In the genomic region with DNA sequence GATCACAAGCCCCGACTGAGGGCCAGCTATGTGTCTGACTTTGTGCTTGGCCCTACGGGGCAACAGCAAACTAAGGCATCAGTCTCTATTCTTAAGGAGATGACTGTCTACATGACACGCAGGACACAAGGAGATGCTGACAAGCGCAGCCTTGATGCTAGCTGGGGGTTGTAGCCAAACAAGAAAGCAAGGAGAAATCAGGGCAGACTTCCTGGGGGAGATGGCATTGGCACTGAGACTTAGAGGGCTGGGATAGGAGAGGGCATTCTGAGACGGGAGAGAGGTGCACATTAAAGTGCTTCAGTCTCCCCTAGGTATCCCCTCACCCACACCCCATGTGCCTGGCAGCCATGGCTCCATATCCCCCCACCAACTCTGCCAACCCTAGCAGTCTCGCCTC, we compare ENCODE assay signal across 27 cellular contexts.
DNase-seq lines count a peak whose midpoint lies in the region; ATAC-seq, FAIRE-seq and TF ChIP-seq lines count a peak whose summit lies in the region.
"Had no signal": no experiment of that assay in that cellular context is flagged by ENCODE, and none has a peak within 500 bp of the region (broad histone marks: within the 10 kb centered on the region; RNA-seq: fewer than 3 reads in every experiment).

No MANE protein-coding gene starts in this region.

- no peak for FAIRE-seq in A549 (lab: Jason Lieb, UNC)
- FAIRE-seq: GM12878, GM12892, GM18507 had no signal

- no peak overlapping the region for H4K91ac ChIP-seq in neuronal stem cell (ENCODE audit: low read depth, low read length, poor library complexity)

- H4K20me1 ChIP-seq in neural cell (ENCODE audit: insufficient read depth), result no peaks in the 10 kb centered on the region
- H4K20me1 ChIP-seq: BLaER1 had no signal

- WGBS in A549 (ENCODE audit: missing lambda C conversion rate), result 16% methylated on average over 6 of the region's 6 CpGs
- WGBS in neuronal stem cell (ENCODE audit: extremely low coverage in 2 of 2, insufficient read length in 2 of 2, insufficient replicate concordance in 1 of 2), 2 donors, result no CpG with 5 or more reads among the region's 6 CpGs

- H3K4ac ChIP-seq in neuronal stem cell (ENCODE audit: low read length), result peak overlapping the region; percentile 4

- intact Hi-C loops in activated naive CD4-positive, alpha-beta T cell treated with anti-CD3 and anti-CD28 coated beads for 36 hours (cut with micrococcal nuclease), result no loop called here

- H3F3A ChIP-seq in neural cell (ENCODE audit: insufficient read depth, low read length, poor library complexity, severe bottlenecking), result no peaks in the 10 kb centered on the region

- H2AK5ac ChIP-seq in neuronal stem cell (ENCODE audit: low read depth, low read length), result peak overlapping the region; percentile 44

- no peaks in the 10 kb centered on the region for H3K4me1 ChIP-seq in A549
- peaks cover 0 to 11% of the 10 kb centered on the region in 2 donors for H3K4me1 ChIP-seq in neuronal stem cell (ENCODE audit: control insufficient read depth in 2 of 2, insufficient read depth in 1 of 2, low read depth in 1 of 2, low read length in 2 of 2)
- H3K4me1 ChIP-seq: BE2C had no signal

- H2BK15ac ChIP-seq in neuronal stem cell (ENCODE audit: low read length), result no peak overlapping the region

- H3K4me3 ChIP-seq in A549 (no peak overlapping the region), neural cell (ENCODE audit: low read length) (no peak overlapping the region), neuronal stem cell (ENCODE audit: low read length in 2 of 2) (no peak overlapping the region)
- H3K4me3 ChIP-seq: BLaER1, GM12878 had no signal

- H3K14ac ChIP-seq in neuronal stem cell (ENCODE audit: low read length), result no peak overlapping the region

- peaks cover 0 to 7% (median 6%) of the 10 kb centered on the region in 5 experiments for H3K9me3 Mint-ChIP-seq in brain
- no peaks in the 10 kb centered on the region for H3K9me3 Mint-ChIP-seq in activated naive CD4-positive, alpha-beta T cell treated with anti-CD3 and anti-CD28 coated beads for 36 hours

- peak overlapping the region; percentile 46 for H2BK5ac ChIP-seq in neuronal stem cell (ENCODE audit: low read length)

- H3K18ac ChIP-seq in neuronal stem cell (ENCODE audit: low read length), result peak overlapping the region; percentile 84

- H3K79me1 ChIP-seq in neuronal stem cell (ENCODE audit: low read depth, low read length), result no peaks in the 10 kb centered on the region

- no peaks in the 10 kb centered on the region for H3K27me3 ChIP-seq in neural cell (ENCODE audit: insufficient read depth, low read depth, low read length)
- peaks cover 0 to 81% (median 0%) of the 10 kb centered on the region in 3 experiments for H3K27me3 ChIP-seq in neuronal stem cell (ENCODE audit: control insufficient read depth in 3 of 3, insufficient read depth in 3 of 3, low read depth in 1 of 3, low read length in 3 of 3)
- H3K27me3 ChIP-seq: BE2C, BLaER1 had no signal

- peak overlapping the region; percentile 88 for H2BK12ac ChIP-seq in neuronal stem cell (ENCODE audit: low read length)

- H3K9me3 ChIP-seq in A549 (no peaks in the 10 kb centered on the region), neural cell (ENCODE audit: low read length) (no peaks in the 10 kb centered on the region), neuronal stem cell (replicated peaks in 1 of 2; ENCODE audit: control insufficient read depth in 2 of 2, insufficient read depth in 1 of 2, low read depth in 1 of 2, low read length in 2 of 2) (peaks cover 7 to 30% of the 10 kb centered on the region in 2 donors)
- H3K9me3 ChIP-seq: BE2C had no signal

- no peak overlapping the region for H3K27ac ChIP-seq in A549
- peak overlapping the region; percentile 58 for H3K27ac ChIP-seq in neural cell (ENCODE audit: low read length)
- no peak overlapping the region for H3K27ac ChIP-seq in neuronal stem cell (replicated peaks; ENCODE audit: low read length)
- H3K27ac ChIP-seq: 22Rv1, BLaER1 had no signal

- H2AFZ ChIP-seq in neural cell (ENCODE audit: low read depth, low read length) (no peak overlapping the region), neuronal stem cell (ENCODE audit: low read length) (no peak overlapping the region)

- peaks cover 3% of the 10 kb centered on the region for H3K27me3 Mint-ChIP-seq in brain
- peaks cover 13% of the 10 kb centered on the region for H3K27me3 Mint-ChIP-seq in activated naive CD4-positive, alpha-beta T cell treated with anti-CD3 and anti-CD28 coated beads for 36 hours (ENCODE audit: low read depth)

- no peaks in the 10 kb centered on the region for H3K9me2 ChIP-seq in neural cell (ENCODE audit: insufficient read depth, low read length)

- H3K9ac ChIP-seq in neural cell (ENCODE audit: low read length) (no peak overlapping the region), neuronal stem cell (ENCODE audit: low read depth, low read length, poor library complexity) (no peak overlapping the region)
- H3K9ac ChIP-seq: BLaER1 had no signal

- H3K36me3 ChIP-seq in neural cell (ENCODE audit: insufficient read depth, low read length), result no peaks in the 10 kb centered on the region
- H3K36me3 ChIP-seq in neuronal stem cell (replicated peaks in 1 of 2; ENCODE audit: control insufficient read depth in 2 of 2, insufficient read depth in 2 of 2, low read length in 2 of 2), result no peaks in the 10 kb centered on the region
- H3K36me3 ChIP-seq: BE2C, BLaER1 had no signal

- no peak overlapping the region for H3K23ac ChIP-seq in neuronal stem cell (ENCODE audit: low read depth, low read length, poor library complexity)

- no peaks in the 10 kb centered on the region for H3K79me2 ChIP-seq in neural cell (replicated peaks; ENCODE audit: insufficient read depth, low read length)

- H3K4me2 ChIP-seq in A549, result no peak overlapping the region
- no peak overlapping the region for H3K4me2 ChIP-seq in neural cell (ENCODE audit: low read length)
- H3K4me2 ChIP-seq in neuronal stem cell (ENCODE audit: insufficient read depth, low read length, poor library complexity, severe bottlenecking), result no peak overlapping the region
- H3K4me2 ChIP-seq: BLaER1 had no signal

- no peak for TF ChIP-seq POLR2A in A549 (IDR thresholded peaks at IDR 0.05; ENCODE audit: low read length)

- H3K27ac Mint-ChIP-seq in brain, result peak overlapping the region in 3 of 5 experiments; percentile 64 to 96 (median 92)
- H3K27ac Mint-ChIP-seq in activated naive CD4-positive, alpha-beta T cell treated with anti-CD3 and anti-CD28 coated beads for 36 hours, result no peak overlapping the region
- H3K27ac Mint-ChIP-seq: CD14-positive monocyte; CD4-positive, alpha-beta memory T cell; CD4-positive, CD25-positive, alpha-beta regulatory T cell; CD8-positive, alpha-beta memory T cell had no signal

- H3K4me1 Mint-ChIP-seq in brain, result peaks cover 28% of the 10 kb centered on the region
- no peaks in the 10 kb centered on the region for H3K4me1 Mint-ChIP-seq in activated naive CD4-positive, alpha-beta T cell treated with anti-CD3 and anti-CD28 coated beads for 36 hours (ENCODE audit: low read depth)
- H3K4me1 Mint-ChIP-seq: CD14-positive monocyte; CD4-positive, alpha-beta memory T cell; CD8-positive, alpha-beta memory T cell had no signal

- DNase-seq in A549 (ENCODE audit: low read depth in 1 of 2, low spot score in 1 of 2) (no peak), neuronal stem cell (ENCODE audit: low spot score) (no peak), SKM-1 (lab: John Stamatoyannopoulos, UW; ENCODE audit: unreplicated experiment) (no peak)
- DNase-seq in activated naive CD4-positive, alpha-beta T cell treated with anti-CD3 and anti-CD28 coated beads for 36 hours, result no peak
- DNase-seq: ACHN; BE2C; C1 segment of cervical spinal cord; CD4-positive, alpha-beta memory T cell; CD4-positive, CD25-positive, alpha-beta regulatory T cell; CD8-positive, alpha-beta memory T cell; COR-L47; DMS 273 treated with DMSO at 0.1 percent for 48 hours; DMS153; DMS53; DMS79; DND-41; EL; GDM1 had no signal

- H4K8ac ChIP-seq in neuronal stem cell (ENCODE audit: low read depth, low read length), result no peak overlapping the region

- TF ChIP-seq CTCF in A549 (IDR thresholded peaks at IDR 0.05) (no peak), brain (conservative IDR thresholded peaks at IDR 0.05) (no peak), neural cell (IDR thresholded peaks at IDR 0.05; ENCODE audit: poor library complexity, severe bottlenecking) (no peak)

- no peak overlapping the region for H3K4me3 Mint-ChIP-seq in brain
- no peak overlapping the region for H3K4me3 Mint-ChIP-seq in activated naive CD4-positive, alpha-beta T cell treated with anti-CD3 and anti-CD28 coated beads for 36 hours
- H3K4me3 Mint-ChIP-seq: CD14-positive monocyte; CD4-positive, alpha-beta memory T cell; CD4-positive, CD25-positive, alpha-beta regulatory T cell; CD8-positive, alpha-beta memory T cell had no signal

- H3K36me3 Mint-ChIP-seq in brain, result no peaks in the 10 kb centered on the region
- H3K36me3 Mint-ChIP-seq in activated naive CD4-positive, alpha-beta T cell treated with anti-CD3 and anti-CD28 coated beads for 36 hours (ENCODE audit: low read depth), result no peaks in the 10 kb centered on the region
- H3K36me3 Mint-ChIP-seq: CD14-positive monocyte; CD4-positive, alpha-beta memory T cell; CD4-positive, CD25-positive, alpha-beta regulatory T cell; CD8-positive, alpha-beta memory T cell had no signal

- POLR2A ChIA-PET in A549 (lab: Yijun Ruan, JAX), result no interaction called here

- CTCF ChIA-PET in A549 (lab: Yijun Ruan, JAX), result interaction anchor here (1.2 kb wide), 1 partner anchor 233 kb away, joined by 3 read pairs; no protein-coding TSS in a partner anchor
- CTCF ChIA-PET in activated naive CD4-positive, alpha-beta T cell treated with anti-CD3 and anti-CD28 coated beads for 36 hours (lab: Charles Lee), result interaction anchor here (0.5 kb wide), 1 partner anchor 571 kb away, joined by 3 read pairs; no protein-coding TSS in a partner anchor

- TF ChIP-seq EP300 in A549 (IDR thresholded peaks at IDR 0.05) (no peak), neural cell (conservative IDR thresholded peaks at IDR 0.05; ENCODE audit: poor library complexity, severe bottlenecking) (no peak)

- peak overlapping the region; percentile 76 for H2BK120ac ChIP-seq in neuronal stem cell (ENCODE audit: low read depth, low read length)

- ATAC-seq in A549 (no peak), HG03571 (IDR thresholded peaks at IDR 0.05; ENCODE audit: unreplicated experiment) (no peak)
- ATAC-seq: GM12878 had no signal

- TF ChIP-seq RAD21 in A549 (conservative IDR thresholded peaks at IDR 0.05 in 1 of 2, IDR thresholded peaks at IDR 0.05 in 1 of 2) (no peak), neural cell (conservative IDR thresholded peaks at IDR 0.05) (no peak)

TF ChIP-seq in A549, 52 proteins besides CTCF, POLR2A, EP300 and RAD21 (continues in another document):
- TF ChIP-seq JUNB (IDR thresholded peaks at IDR 0.05), result no peak
- TF ChIP-seq ZFP36 (IDR thresholded peaks at IDR 0.05; ENCODE audit: borderline replicate concordance, partially characterized antibody), result peak; percentile 21
- no peak for TF ChIP-seq MAFK (IDR thresholded peaks at IDR 0.05; ENCODE audit: partially characterized antibody)
- no peak for TF ChIP-seq SREBF2 (IDR thresholded peaks at IDR 0.05)
- no peak for TF ChIP-seq HOXB5 (CRISPR knock-in tag; IDR thresholded peaks at IDR 0.05)

TF ChIP-seq in neural cell, 6 proteins besides CTCF, POLR2A, EP300 and RAD21 (continues in another document):
- TF ChIP-seq POLR2AphosphoS5 (IDR thresholded peaks at IDR 0.05), result no peak
- TF ChIP-seq SMC3 (conservative IDR thresholded peaks at IDR 0.05; ENCODE audit: poor library complexity), result no peak
- no peak for TF ChIP-seq EZH2 (IDR thresholded peaks at IDR 0.05; ENCODE audit: borderline replicate concordance, insufficient read depth, low read length, poor library complexity, severe bottlenecking)
